ENCODE assay signal across 17 cellular contexts in genomic region chr9:96299823-96300222, GRCh38. TPM values are rescaled to one million over a fixed set of nuclear protein-coding genes. Genes with fewer than 3 reads are reported as not detected.
DNase-seq lines count a peak whose midpoint lies in the region; ATAC-seq, FAIRE-seq and TF ChIP-seq lines count a peak whose summit lies in the region.
"Had no signal": no experiment of that assay in that cellular context is flagged by ENCODE, and none has a peak within 500 bp of the region (broad histone marks: within the 10 kb centered on the region; RNA-seq: fewer than 3 reads in every experiment).

No MANE protein-coding gene starts in this region.

- peak overlapping the region; percentile 67 for H3K27ac ChIP-seq in RWPE2 (ENCODE audit: poor library complexity, severe bottlenecking)
- H3K27ac ChIP-seq in heart left ventricle = no peak overlapping the region
- no peak overlapping the region for H3K27ac ChIP-seq in prostate gland

- intact Hi-C loops in heart left ventricle (cut with DNase I) = no loop called here
- intact Hi-C loops in prostate gland (cut with DNase I) = no loop called here

- H3K36me3 ChIP-seq in RWPE2 (ENCODE audit: low read depth) = no peaks in the 10 kb centered on the region
- H3K36me3 ChIP-seq in heart left ventricle = no peaks in the 10 kb centered on the region
- H3K36me3 ChIP-seq in prostate gland = no peaks in the 10 kb centered on the region

- peaks cover 4% of the 10 kb centered on the region for H3K9me3 ChIP-seq in RWPE2 (ENCODE audit: severe bottlenecking)
- peaks cover 0 to 7% (median 0%) of the 10 kb centered on the region in 12 donors for H3K9me3 ChIP-seq in heart left ventricle
- H3K9me3 ChIP-seq in prostate gland = no peaks in the 10 kb centered on the region

- DNase-seq in H54 (ENCODE audit: insufficient read length, low spot score) (peak; percentile 29), RWPE2 (ENCODE audit: low spot score) (no peak), fibroblast of gingiva (ENCODE audit: low read depth) (peak; percentile 23), retinal pigment epithelial cell (ENCODE audit: low read depth) (peak; percentile 20), heart left ventricle (no peak), prostate gland (ENCODE audit: low spot score) (no peak), NCI-H1105 treated with DMSO at 0.1 percent for 48 hours (lab: John Stamatoyannopoulos, UW) (no peak)
- DNase-seq: activated CD8-positive, alpha-beta memory T cell treated with anti-CD3 and anti-CD28 coated beads for 24 hours; AML-193; aorta; Kasumi-1; naive thymus-derived CD4-positive, alpha-beta T cell had no signal

- H3K27me3 ChIP-seq in RWPE2 (ENCODE audit: insufficient read depth, poor library complexity, severe bottlenecking) (no peaks in the 10 kb centered on the region), heart left ventricle (no peaks in the 10 kb centered on the region), prostate gland (replicated peaks; ENCODE audit: insufficient read depth) (no peaks in the 10 kb centered on the region)

- TF ChIP-seq POLR2A in H54 (IDR thresholded peaks at IDR 0.05; ENCODE audit: low read depth, low read length) = no peak
- no peak for TF ChIP-seq POLR2A in heart left ventricle (IDR thresholded peaks at IDR 0.05)
- no peak for TF ChIP-seq POLR2A in prostate gland (IDR thresholded peaks at IDR 0.05)

- TF ChIP-seq CTCF in RWPE2 (IDR thresholded peaks at IDR 0.05; ENCODE audit: poor library complexity, severe bottlenecking) (no peak), retinal pigment epithelial cell (conservative IDR thresholded peaks at IDR 0.05; ENCODE audit: low read depth, low read length) (no peak), heart left ventricle (IDR thresholded peaks at IDR 0.05) (no peak), prostate gland (IDR thresholded peaks at IDR 0.05) (no peak)

- ATAC-seq in RWPE2 (ENCODE audit: low read depth) = peak; percentile 92
- ATAC-seq in HG02588 (IDR thresholded peaks at IDR 0.05; ENCODE audit: unreplicated experiment) = no peak
- ATAC-seq in heart left ventricle = no peak
- ATAC-seq: esophagus mucosa; naive thymus-derived CD4-positive, alpha-beta T cell had no signal

- FAIRE-seq in H54 (lab: Jason Lieb, UNC) = peak; percentile 86
- FAIRE-seq: D721Med, GM18507 had no signal

- H3K4me3 ChIP-seq in RWPE2 (ENCODE audit: severe bottlenecking) = no peak overlapping the region
- H3K4me3 ChIP-seq in retinal pigment epithelial cell (ENCODE audit: low read length) = no peak overlapping the region
- no peak overlapping the region for H3K4me3 ChIP-seq in heart left ventricle
- H3K4me3 ChIP-seq in prostate gland = no peak overlapping the region

- H3K4me1 ChIP-seq in RWPE2 (ENCODE audit: insufficient read depth, poor library complexity, severe bottlenecking) (peaks cover 32% of the 10 kb centered on the region), heart left ventricle (no peaks in the 10 kb centered on the region), prostate gland (replicated peaks) (no peaks in the 10 kb centered on the region)

- 71 to 85% (median 75%) methylated on average over 4 of the region's 4 CpGs for WGBS in heart left ventricle, 4 donors
- WGBS in prostate gland = 18% methylated on average over 4 of the region's 4 CpGs

RNA-seq across cellular contexts. Expression of gene HSD17B3, which starts 2.2 kb away (rescaled TPM):
- total RNA-seq in heart left ventricle (1 to 10 TPM in 4 of 9 donors, under 1 TPM in 4, not detected in 1; 0.33 to 2.6 (median 1.0) TPM), prostate gland (100 to 1,000 TPM in 1 of 2 donors, under 1 TPM in 1; 0.55 to 126 TPM)
- 1 to 10 TPM in 1 of 2 donors, under 1 TPM in 1; 0.78 to 2.6 TPM for polyA plus RNA-seq in heart left ventricle
- total RNA-seq: esophagus mucosa, OCI-LY7 had no signal
- polyA plus RNA-seq: naive thymus-derived CD4-positive, alpha-beta T cell had no signal

Comparison
In these comparisons a context has a peak if more than half of its experiments do, and no peak if none do; other contexts are left out.
1. DNase-seq: peak in H54 (single experiment), fibroblast of gingiva (single experiment) and retinal pigment epithelial cell (single experiment); none in RWPE2 (single experiment), heart left ventricle (0 of 5), prostate gland (single experiment) and NCI-H1105 treated with DMSO at 0.1 percent for 48 hours (single experiment).